In genomic region chr11:110184974-110185597, GRCh38 we compare ENCODE assay signal across 14 cellular contexts.
DNase-seq lines count a peak whose midpoint lies in the region; ATAC-seq lines count a peak whose summit lies in the region.
"Had no signal": no experiment of that assay in that cellular context is flagged by ENCODE, and none has a peak within 500 bp of the region (broad histone marks: within the 10 kb centered on the region; RNA-seq: fewer than 3 reads in every experiment).

No MANE protein-coding gene starts in this region.

- peaks cover 4% of the 10 kb centered on the region; the same call in 1 of the 2 replicates for H3K27me3 ChIP-seq in Karpas-422 (ENCODE audit: low read length)
- H3K27me3 ChIP-seq: ascending aorta had no signal

- H3K79me2 ChIP-seq in Karpas-422 (ENCODE audit: low read length) = no peaks in the 10 kb centered on the region

- H2AFZ ChIP-seq in Karpas-422 (ENCODE audit: low read length) = no peak overlapping the region

- no peak overlapping the region for H3K4me2 ChIP-seq in Karpas-422 (ENCODE audit: low read depth, low read length, poor library complexity, severe bottlenecking)

- H3K4me1 ChIP-seq in Karpas-422 (ENCODE audit: low read length) = no peaks in the 10 kb centered on the region
- H3K4me1 ChIP-seq: ascending aorta had no signal

- H3K9ac ChIP-seq in Karpas-422 (ENCODE audit: low read length) = no peak overlapping the region

- H3K4me3 ChIP-seq in Karpas-422 (ENCODE audit: low read length) = no peak overlapping the region
- H3K4me3 ChIP-seq: ascending aorta had no signal

- no peaks in the 10 kb centered on the region for H3K9me3 ChIP-seq in Karpas-422 (ENCODE audit: low read length)
- H3K9me3 ChIP-seq: ascending aorta had no signal

- ATAC-seq in GM18861 (IDR thresholded peaks at IDR 0.05; ENCODE audit: unreplicated experiment) = no peak
- ATAC-seq: left colon, Right ventricle myocardium inferior had no signal

- H3K27ac ChIP-seq in angular gyrus (ENCODE audit: low read depth, low read length) (peak overlapping the region; percentile 38), Karpas-422 (ENCODE audit: low read length) (no peak overlapping the region)
- H3K27ac ChIP-seq: ascending aorta had no signal

- H3K9me2 ChIP-seq in Karpas-422 (replicated peaks; ENCODE audit: insufficient read depth, low read length) = no peaks in the 10 kb centered on the region

- H4K20me1 ChIP-seq in Karpas-422 (ENCODE audit: insufficient read depth, low read depth, low read length) = no peaks in the 10 kb centered on the region

- DNase-seq in HCEC 1CT (peak; percentile 87), fibroblast of peridontal ligament (ENCODE audit: extremely low read depth) (peak; percentile 65), posterior vena cava (ENCODE audit: low spot score) (peak; percentile 38), OCI-M1 (lab: John Stamatoyannopoulos, UW) (no peak), GDM1 (lab: John Stamatoyannopoulos, UW) (no peak), Karpas-422 (no peak)
- DNase-seq: foreskin melanocyte, left colon, MM.1S, NCI-H2227 treated with DMSO at 0.1 percent for 48 hours had no signal

- H3K36me3 ChIP-seq in Karpas-422 (ENCODE audit: insufficient read depth, low read length) = no peaks in the 10 kb centered on the region
- H3K36me3 ChIP-seq: ascending aorta had no signal

- intact Hi-C loops in posterior vena cava (cut with DNase I) = no loop called here

Comparison
In these comparisons a context has a peak if more than half of its experiments do, and no peak if none do; other contexts are left out.
1. DNase-seq: peak in HCEC 1CT (single experiment), fibroblast of peridontal ligament (single experiment) and posterior vena cava (single experiment); none in OCI-M1 (single experiment), GDM1 (single experiment) and Karpas-422 (single experiment).